In the genomic region with DNA sequence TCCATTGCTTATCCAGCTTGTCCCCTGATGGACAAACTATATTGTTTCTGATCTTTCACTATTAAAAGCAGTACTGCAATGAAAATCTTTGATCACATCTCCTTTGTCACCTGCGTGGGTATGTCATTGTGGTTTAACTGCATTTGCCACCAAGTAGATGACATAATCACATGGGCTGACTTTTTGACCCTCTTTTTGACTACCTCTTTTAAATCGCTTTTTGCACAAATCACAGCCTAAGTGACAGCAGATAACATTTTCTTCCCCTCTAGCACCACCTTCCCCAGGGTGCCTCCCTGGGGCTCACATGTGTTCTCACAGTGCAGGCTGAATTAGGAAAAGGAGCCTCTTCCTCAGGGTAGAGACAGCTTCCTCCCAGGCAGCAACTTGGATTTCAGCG, we compare ENCODE assay signal across 13 cellular contexts. TPM values are rescaled to one million over a fixed set of nuclear protein-coding genes. Genes with fewer than 3 reads are reported as not detected.
DNase-seq lines count a peak whose midpoint lies in the region; ATAC-seq and TF ChIP-seq lines count a peak whose summit lies in the region.
"Had no signal": no experiment of that assay in that cellular context is flagged by ENCODE, and none has a peak within 500 bp of the region (broad histone marks: within the 10 kb centered on the region; RNA-seq: fewer than 3 reads in every experiment).

No MANE protein-coding gene starts in this region.

- no peaks in the 10 kb centered on the region for H3K36me3 ChIP-seq in effector memory CD4-positive, alpha-beta T cell (ENCODE audit: control insufficient read depth, insufficient read depth, low read length)
- H3K36me3 ChIP-seq: sigmoid colon had no signal

- H3K27me3 ChIP-seq in effector memory CD4-positive, alpha-beta T cell (replicated peaks; ENCODE audit: control insufficient read depth, insufficient read depth, low read length, poor library complexity, severe bottlenecking) = no peaks in the 10 kb centered on the region
- H3K27me3 ChIP-seq: foreskin keratinocyte, sigmoid colon had no signal

- no peaks in the 10 kb centered on the region for H3K9me3 Mint-ChIP-seq in activated naive CD8-positive, alpha-beta T cell treated with anti-CD3 and anti-CD28 coated beads, Interleukin-2, amount 10 ng/mL, durations not matched to agents 7 days and 5 days
- H3K9me3 Mint-ChIP-seq in activated naive CD8-positive, alpha-beta T cell treated with anti-CD3 and anti-CD28 coated beads for 36 hours = no peaks in the 10 kb centered on the region
- H3K9me3 Mint-ChIP-seq in glutamatergic neuron (ENCODE audit: unreplicated experiment) = peaks cover 26% of the 10 kb centered on the region
- H3K9me3 Mint-ChIP-seq in stimulated activated naive CD8-positive, alpha-beta T cell treated with anti-CD3 and anti-CD28 coated beads, Interleukin-15, amount 100 ng/mL, for 72 hours = no peaks in the 10 kb centered on the region

- H3K36me3 Mint-ChIP-seq in activated naive CD8-positive, alpha-beta T cell treated with anti-CD3 and anti-CD28 coated beads, Interleukin-2, amount 10 ng/mL, durations not matched to agents 7 days and 5 days = no peaks in the 10 kb centered on the region
- no peaks in the 10 kb centered on the region for H3K36me3 Mint-ChIP-seq in activated naive CD8-positive, alpha-beta T cell treated with anti-CD3 and anti-CD28 coated beads for 36 hours
- H3K36me3 Mint-ChIP-seq in glutamatergic neuron (ENCODE audit: unreplicated experiment) = peaks cover 12% of the 10 kb centered on the region

- no peak overlapping the region for H3K27ac Mint-ChIP-seq in activated naive CD8-positive, alpha-beta T cell treated with anti-CD3 and anti-CD28 coated beads, Interleukin-2, amount 10 ng/mL, durations not matched to agents 7 days and 5 days
- no peak overlapping the region for H3K27ac Mint-ChIP-seq in activated naive CD8-positive, alpha-beta T cell treated with anti-CD3 and anti-CD28 coated beads for 36 hours
- peak overlapping the region; percentile 96 for H3K27ac Mint-ChIP-seq in glutamatergic neuron (ENCODE audit: unreplicated experiment)
- no peak overlapping the region for H3K27ac Mint-ChIP-seq in stimulated activated naive CD8-positive, alpha-beta T cell treated with anti-CD3 and anti-CD28 coated beads, Interleukin-15, amount 100 ng/mL, for 72 hours
- H3K27ac Mint-ChIP-seq: B cell had no signal

- peaks cover 39% of the 10 kb centered on the region for H3K27me3 Mint-ChIP-seq in activated naive CD8-positive, alpha-beta T cell treated with anti-CD3 and anti-CD28 coated beads, Interleukin-2, amount 10 ng/mL, durations not matched to agents 7 days and 5 days
- peaks cover 66% of the 10 kb centered on the region for H3K27me3 Mint-ChIP-seq in activated naive CD8-positive, alpha-beta T cell treated with anti-CD3 and anti-CD28 coated beads for 36 hours
- peaks cover 22% of the 10 kb centered on the region for H3K27me3 Mint-ChIP-seq in glutamatergic neuron (ENCODE audit: unreplicated experiment)
- H3K27me3 Mint-ChIP-seq in stimulated activated naive CD8-positive, alpha-beta T cell treated with anti-CD3 and anti-CD28 coated beads, Interleukin-15, amount 100 ng/mL, for 72 hours = peaks cover 72% of the 10 kb centered on the region

- H3K4me1 ChIP-seq in effector memory CD4-positive, alpha-beta T cell (ENCODE audit: control insufficient read depth, insufficient read depth, low read length, poor library complexity, severe bottlenecking) = no peaks in the 10 kb centered on the region

- H3K27ac ChIP-seq in effector memory CD4-positive, alpha-beta T cell (ENCODE audit: insufficient read depth, low read length, poor library complexity, severe bottlenecking) = no peak overlapping the region

- intact Hi-C loops in posterior vena cava (cut with DNase I) = no loop called here

- H3K4me3 ChIP-seq in effector memory CD4-positive, alpha-beta T cell (ENCODE audit: insufficient read depth, low read depth, low read length, poor library complexity, severe bottlenecking) = no peak overlapping the region

- no peaks in the 10 kb centered on the region for H3K9me3 ChIP-seq in effector memory CD4-positive, alpha-beta T cell (ENCODE audit: control insufficient read depth, low read length)
- H3K9me3 ChIP-seq: sigmoid colon had no signal

- peak overlapping the region; percentile 1 for H3K4me3 Mint-ChIP-seq in activated naive CD8-positive, alpha-beta T cell treated with anti-CD3 and anti-CD28 coated beads, Interleukin-2, amount 10 ng/mL, durations not matched to agents 7 days and 5 days
- no peak overlapping the region for H3K4me3 Mint-ChIP-seq in activated naive CD8-positive, alpha-beta T cell treated with anti-CD3 and anti-CD28 coated beads for 36 hours
- H3K4me3 Mint-ChIP-seq in glutamatergic neuron (ENCODE audit: unreplicated experiment) = peak overlapping the region; percentile 89
- peak overlapping the region; percentile 18 to 51 for H3K4me3 Mint-ChIP-seq in stimulated activated naive CD8-positive, alpha-beta T cell treated with anti-CD3 and anti-CD28 coated beads, Interleukin-15, amount 100 ng/mL, for 72 hours
- H3K4me3 Mint-ChIP-seq: B cell had no signal

- TF ChIP-seq CTCF in glutamatergic neuron (IDR thresholded peaks at IDR 0.05; ENCODE audit: partially characterized antibody, unreplicated experiment) = no peak

- ATAC-seq in activated naive CD8-positive, alpha-beta T cell treated with anti-CD3 and anti-CD28 coated beads, Interleukin-2, amount 10 ng/mL, durations not matched to agents 7 days and 5 days (ENCODE audit: low read depth) = no peak
- ATAC-seq in stimulated activated naive CD8-positive, alpha-beta T cell treated with anti-CD3 and anti-CD28 coated beads, Interleukin-15, amount 100 ng/mL, for 72 hours = no peak
- no peak for ATAC-seq in HG02759 (IDR thresholded peaks at IDR 0.05; ENCODE audit: unreplicated experiment)
- ATAC-seq: foreskin keratinocyte had no signal

- POLR2A ChIA-PET in activated naive CD8-positive, alpha-beta T cell treated with anti-CD3 and anti-CD28 coated beads, Interleukin-2, amount 10 ng/mL, durations not matched to agents 7 days and 5 days (lab: Charles Lee) = no interaction called here

- H3K4me1 Mint-ChIP-seq in activated naive CD8-positive, alpha-beta T cell treated with anti-CD3 and anti-CD28 coated beads, Interleukin-2, amount 10 ng/mL, durations not matched to agents 7 days and 5 days = peaks cover 23% of the 10 kb centered on the region
- peaks cover 20% of the 10 kb centered on the region for H3K4me1 Mint-ChIP-seq in activated naive CD8-positive, alpha-beta T cell treated with anti-CD3 and anti-CD28 coated beads for 36 hours
- H3K4me1 Mint-ChIP-seq in glutamatergic neuron (ENCODE audit: low read depth, unreplicated experiment) = peaks cover 39% of the 10 kb centered on the region
- peaks cover 43% of the 10 kb centered on the region for H3K4me1 Mint-ChIP-seq in stimulated activated naive CD8-positive, alpha-beta T cell treated with anti-CD3 and anti-CD28 coated beads, Interleukin-15, amount 100 ng/mL, for 72 hours

- DNase-seq in activated naive CD8-positive, alpha-beta T cell treated with anti-CD3 and anti-CD28 coated beads, Interleukin-2, amount 10 ng/mL, durations not matched to agents 7 days and 5 days = no peak
- DNase-seq in activated naive CD8-positive, alpha-beta T cell treated with anti-CD3 and anti-CD28 coated beads for 36 hours = no peak
- DNase-seq in OCI-M1 (lab: John Stamatoyannopoulos, UW) (peak; percentile 8), glutamatergic neuron (no peak), posterior vena cava (ENCODE audit: low spot score) (no peak)
- DNase-seq in stimulated activated naive CD8-positive, alpha-beta T cell treated with anti-CD3 and anti-CD28 coated beads, Interleukin-15, amount 100 ng/mL, for 72 hours = no peak
- no peak for DNase-seq in effector memory CD4-positive, alpha-beta T cell
- DNase-seq: cerebellar nuclear complex, foreskin keratinocyte, sigmoid colon, T-helper 9 cell had no signal

RNA-seq across cellular contexts. Expression of gene RBP1, which starts 1.1 kb away (rescaled TPM):
- total RNA-seq in activated naive CD8-positive, alpha-beta T cell treated with anti-CD3 and anti-CD28 coated beads, Interleukin-2, amount 10 ng/mL, durations not matched to agents 7 days and 5 days = not detected
- not detected for total RNA-seq in activated naive CD8-positive, alpha-beta T cell treated with anti-CD3 and anti-CD28 coated beads for 36 hours
- 497 TPM for total RNA-seq in glutamatergic neuron (ENCODE audit: unreplicated experiment)
- total RNA-seq in posterior vena cava = 10 to 100 TPM; 17.3 to 24.7 TPM
- total RNA-seq: B cell had no signal

Comparison
In these comparisons a context has a peak if more than half of its experiments do, and no peak if none do; other contexts are left out.
1. RNA of gene RBP1, which starts 1.1 kb away (total RNA-seq): 497 TPM in glutamatergic neuron (single experiment); 17.3 to 24.7 TPM in posterior vena cava, not detected in activated naive CD8-positive, alpha-beta T cell treated with anti-CD3 and anti-CD28 coated beads for 36 hours and not detected in activated naive CD8-positive, alpha-beta T cell treated with anti-CD3 and anti-CD28 coated beads, Interleukin-2, amount 10 ng/mL, durations not matched to agents 7 days and 5 days; every median in the first group is over 10 times any median in the second.